In genomic region chr20:6381887-6382286, GRCh38 we compare ENCODE assay signal across 13 cellular contexts.
A peak's percentile ranks its signal among the peaks of the same experiment; 100 is the strongest.
DNase-seq lines count a peak whose midpoint lies in the region; ATAC-seq and TF ChIP-seq lines count a peak whose summit lies in the region.
"Had no signal": no experiment of that assay in that cellular context is flagged by ENCODE, and none has a peak within 500 bp of the region (broad histone marks: within the 10 kb centered on the region; RNA-seq: fewer than 3 reads in every experiment).

No MANE protein-coding gene starts in this region.

- no peak overlapping the region for H3K27ac Mint-ChIP-seq in activated CD8-positive, alpha-beta T cell treated with anti-CD3 and anti-CD28 coated beads, Interleukin-2, amount 10 ng/mL, durations not matched to agents 7 days and 5 days
- no peak overlapping the region for H3K27ac Mint-ChIP-seq in stimulated activated naive B cell treated with anti-CD40 and anti-IgM and Interleukin-4, amounts not matched to agents 10 μg/mL and 1 μg/mL and 100 μg/mL, for 72 hours
- H3K27ac Mint-ChIP-seq: stimulated activated effector memory CD8-positive, alpha-beta T cell treated with anti-CD3 and anti-CD28 coated beads, Interleukin-12 subunit alpha, Interleukin-12 subunit beta, amount 100 ng/mL, for 72 hours had no signal

- POLR2A ChIA-PET in activated CD8-positive, alpha-beta T cell treated with anti-CD3 and anti-CD28 coated beads, Interleukin-2, amount 10 ng/mL, durations not matched to agents 7 days and 5 days (lab: Charles Lee): no interaction called here

- no peaks in the 10 kb centered on the region for H3F3A ChIP-seq in neural cell (ENCODE audit: insufficient read depth, low read length, poor library complexity, severe bottlenecking)

- no peak overlapping the region for H3K4me2 ChIP-seq in neural cell (ENCODE audit: low read length)

- H3K36me3 Mint-ChIP-seq in activated CD8-positive, alpha-beta T cell treated with anti-CD3 and anti-CD28 coated beads, Interleukin-2, amount 10 ng/mL, durations not matched to agents 7 days and 5 days (ENCODE audit: low read depth): no peaks in the 10 kb centered on the region
- no peaks in the 10 kb centered on the region for H3K36me3 Mint-ChIP-seq in stimulated activated naive B cell treated with anti-CD40 and anti-IgM and Interleukin-4, amounts not matched to agents 10 μg/mL and 1 μg/mL and 100 μg/mL, for 72 hours
- H3K36me3 Mint-ChIP-seq: stimulated activated effector memory CD8-positive, alpha-beta T cell treated with anti-CD3 and anti-CD28 coated beads, Interleukin-12 subunit alpha, Interleukin-12 subunit beta, amount 100 ng/mL, for 72 hours had no signal

- CTCF ChIA-PET in activated CD8-positive, alpha-beta T cell treated with anti-CD3 and anti-CD28 coated beads, Interleukin-2, amount 10 ng/mL, durations not matched to agents 7 days and 5 days (lab: Charles Lee): no interaction called here

- no peak overlapping the region for H3K27ac ChIP-seq in neural cell (ENCODE audit: low read length)
- H3K27ac ChIP-seq: colonic mucosa had no signal

- H3K9me2 ChIP-seq in neural cell (ENCODE audit: insufficient read depth, low read length): no peaks in the 10 kb centered on the region

- no peak overlapping the region for H3K4me3 Mint-ChIP-seq in activated CD8-positive, alpha-beta T cell treated with anti-CD3 and anti-CD28 coated beads, Interleukin-2, amount 10 ng/mL, durations not matched to agents 7 days and 5 days
- H3K4me3 Mint-ChIP-seq in stimulated activated naive B cell treated with anti-CD40 and anti-IgM and Interleukin-4, amounts not matched to agents 10 μg/mL and 1 μg/mL and 100 μg/mL, for 72 hours: no peak overlapping the region
- H3K4me3 Mint-ChIP-seq: stimulated activated effector memory CD8-positive, alpha-beta T cell treated with anti-CD3 and anti-CD28 coated beads, Interleukin-12 subunit alpha, Interleukin-12 subunit beta, amount 100 ng/mL, for 72 hours had no signal

- no peak for TF ChIP-seq EP300 in neural cell (conservative IDR thresholded peaks at IDR 0.05; ENCODE audit: poor library complexity, severe bottlenecking)

- H3K9ac ChIP-seq in neural cell (ENCODE audit: low read length): no peak overlapping the region

- no peaks in the 10 kb centered on the region for H3K79me2 ChIP-seq in neural cell (replicated peaks; ENCODE audit: insufficient read depth, low read length)

- H3K36me3 ChIP-seq in neural cell (ENCODE audit: insufficient read depth, low read length): no peaks in the 10 kb centered on the region
- H3K36me3 ChIP-seq: colonic mucosa had no signal

- no peak overlapping the region for H2AFZ ChIP-seq in neural cell (ENCODE audit: low read depth, low read length)

- ATAC-seq in activated CD8-positive, alpha-beta T cell treated with anti-CD3 and anti-CD28 coated beads, Interleukin-2, amount 10 ng/mL, durations not matched to agents 7 days and 5 days: no peak
- no peak for ATAC-seq in stimulated activated naive B cell treated with anti-CD40 and anti-IgM and Interleukin-4, amounts not matched to agents 10 μg/mL and 1 μg/mL and 100 μg/mL, for 72 hours (replicated peaks)
- ATAC-seq in GM18517 (IDR thresholded peaks at IDR 0.05; ENCODE audit: unreplicated experiment): no peak
- ATAC-seq: stimulated activated effector memory CD8-positive, alpha-beta T cell treated with anti-CD3 and anti-CD28 coated beads, Interleukin-12 subunit alpha, Interleukin-12 subunit beta, amount 100 ng/mL, for 72 hours had no signal

- H3K9me3 ChIP-seq in neural cell (ENCODE audit: low read length): no peaks in the 10 kb centered on the region
- H3K9me3 ChIP-seq: colonic mucosa had no signal

- no peak for TF ChIP-seq RAD21 in neural cell (conservative IDR thresholded peaks at IDR 0.05)

- H3K27me3 Mint-ChIP-seq in activated CD8-positive, alpha-beta T cell treated with anti-CD3 and anti-CD28 coated beads, Interleukin-2, amount 10 ng/mL, durations not matched to agents 7 days and 5 days (ENCODE audit: low read depth): no peaks in the 10 kb centered on the region
- no peaks in the 10 kb centered on the region for H3K27me3 Mint-ChIP-seq in stimulated activated naive B cell treated with anti-CD40 and anti-IgM and Interleukin-4, amounts not matched to agents 10 μg/mL and 1 μg/mL and 100 μg/mL, for 72 hours

- TF ChIP-seq CTCF in epithelial cell of proximal tubule (conservative IDR thresholded peaks at IDR 0.05; ENCODE audit: low read depth, low read length) (peak; percentile 82), neural cell (IDR thresholded peaks at IDR 0.05; ENCODE audit: poor library complexity, severe bottlenecking) (peak; percentile 29)

- no peaks in the 10 kb centered on the region for H4K20me1 ChIP-seq in neural cell (ENCODE audit: insufficient read depth)

- DNase-seq in ELF-1 (ENCODE audit: low read depth, low spot score): peak; percentile 20
- peak; percentile 32 for DNase-seq in NCI-H69 (lab: John Stamatoyannopoulos, UW)
- DNase-seq in epithelial cell of proximal tubule (ENCODE audit: low read depth): peak; percentile 6
- no peak for DNase-seq in retina
- no peak for DNase-seq in activated CD8-positive, alpha-beta T cell treated with anti-CD3 and anti-CD28 coated beads, Interleukin-2, amount 10 ng/mL, durations not matched to agents 7 days and 5 days
- DNase-seq in stimulated activated naive B cell treated with anti-CD40 and anti-IgM and Interleukin-4, amounts not matched to agents 10 μg/mL and 1 μg/mL and 100 μg/mL, for 72 hours: no peak
- DNase-seq: activated CD8-positive, alpha-beta memory T cell treated with anti-CD3 and anti-CD28 coated beads for 24 hours; colonic mucosa; GF-D8; NCI-H1694 had no signal

- H3K4me3 ChIP-seq in epithelial cell of proximal tubule (ENCODE audit: low read depth, low read length): no peak overlapping the region
- H3K4me3 ChIP-seq in neural cell (ENCODE audit: low read length): no peak overlapping the region
- H3K4me3 ChIP-seq: colonic mucosa had no signal

- no peaks in the 10 kb centered on the region for H3K9me3 Mint-ChIP-seq in activated CD8-positive, alpha-beta T cell treated with anti-CD3 and anti-CD28 coated beads, Interleukin-2, amount 10 ng/mL, durations not matched to agents 7 days and 5 days (ENCODE audit: insufficient read depth)
- H3K9me3 Mint-ChIP-seq in stimulated activated naive B cell treated with anti-CD40 and anti-IgM and Interleukin-4, amounts not matched to agents 10 μg/mL and 1 μg/mL and 100 μg/mL, for 72 hours: peaks cover 0 to 4% of the 10 kb centered on the region in 2 donors

- H3K4me1 Mint-ChIP-seq in activated CD8-positive, alpha-beta T cell treated with anti-CD3 and anti-CD28 coated beads, Interleukin-2, amount 10 ng/mL, durations not matched to agents 7 days and 5 days (ENCODE audit: low read depth): no peaks in the 10 kb centered on the region
- no peaks in the 10 kb centered on the region for H3K4me1 Mint-ChIP-seq in stimulated activated naive B cell treated with anti-CD40 and anti-IgM and Interleukin-4, amounts not matched to agents 10 μg/mL and 1 μg/mL and 100 μg/mL, for 72 hours
- H3K4me1 Mint-ChIP-seq: stimulated activated effector memory CD8-positive, alpha-beta T cell treated with anti-CD3 and anti-CD28 coated beads, Interleukin-12 subunit alpha, Interleukin-12 subunit beta, amount 100 ng/mL, for 72 hours had no signal

- H3K27me3 ChIP-seq in neural cell (ENCODE audit: insufficient read depth, low read depth, low read length): no peaks in the 10 kb centered on the region
- H3K27me3 ChIP-seq: colonic mucosa had no signal

TF ChIP-seq in neural cell, 6 proteins besides CTCF, POLR2A, EP300 and RAD21:
- TF ChIP-seq REST (IDR thresholded peaks at IDR 0.05; ENCODE audit: borderline replicate concordance): no peak
- no peak for TF ChIP-seq SMC3 (conservative IDR thresholded peaks at IDR 0.05; ENCODE audit: poor library complexity)
- no peak for TF ChIP-seq EZH2 (IDR thresholded peaks at IDR 0.05; ENCODE audit: borderline replicate concordance, insufficient read depth, low read length, poor library complexity, severe bottlenecking)
- TF ChIP-seq TAF1 (IDR thresholded peaks at IDR 0.05; ENCODE audit: low read depth): no peak
- no peak for TF ChIP-seq MXI1 (conservative IDR thresholded peaks at IDR 0.05; ENCODE audit: poor library complexity, severe bottlenecking)
- no peak for TF ChIP-seq POLR2AphosphoS5 (IDR thresholded peaks at IDR 0.05)

Comparison
In these comparisons a context has a peak if more than half of its experiments do, and no peak if none do; other contexts are left out.
1. DNase-seq: peak in ELF-1 (single experiment), NCI-H69 (single experiment) and epithelial cell of proximal tubule (single experiment); none in retina (single experiment), activated CD8-positive, alpha-beta T cell treated with anti-CD3 and anti-CD28 coated beads, Interleukin-2, amount 10 ng/mL, durations not matched to agents 7 days and 5 days (single experiment) and stimulated activated naive B cell treated with anti-CD40 and anti-IgM and Interleukin-4, amounts not matched to agents 10 μg/mL and 1 μg/mL and 100 μg/mL, for 72 hours (single experiment).